Comparison of ENCODE assay signal across 22 cellular contexts in the genomic region with DNA sequence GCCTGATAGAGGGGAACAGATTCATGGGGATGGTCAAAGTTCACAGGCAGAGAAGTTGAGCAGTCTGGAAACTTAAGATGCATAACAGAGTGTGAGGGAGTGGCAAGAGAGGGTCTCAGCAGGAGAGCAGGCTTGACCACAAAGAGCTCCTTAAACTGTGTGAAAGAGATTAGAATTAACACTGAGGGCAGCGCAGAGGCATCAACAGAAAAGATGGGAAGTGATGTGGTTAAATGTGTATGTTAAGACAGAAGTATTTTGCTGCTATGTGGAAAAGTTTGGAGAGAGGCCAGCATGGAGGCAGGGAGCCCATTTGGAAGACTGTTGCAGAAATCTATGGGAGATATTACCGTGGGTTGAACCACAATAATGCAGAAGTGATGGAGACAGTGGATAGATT.
DNase-seq lines count a peak whose midpoint lies in the region; FAIRE-seq and TF ChIP-seq lines count a peak whose summit lies in the region.
"Had no signal": no experiment of that assay in that cellular context is flagged by ENCODE, and none has a peak within 500 bp of the region (broad histone marks: within the 10 kb centered on the region; RNA-seq: fewer than 3 reads in every experiment).

No MANE protein-coding gene starts in this region.

- no peaks in the 10 kb centered on the region for H3K36me3 ChIP-seq in vagina
- H3K36me3 ChIP-seq: HAP-1, SJCRH30 had no signal

- no peak for TF ChIP-seq POLR2A in vagina (IDR thresholded peaks at IDR 0.05)

- intact Hi-C loops in vagina (cut with DNase I) = no loop called here

- DNase-seq in ELF-1 (ENCODE audit: low read depth, low spot score) (peak; percentile 23), NCI-H226 (peak; percentile 67), astrocyte of the cerebellum (ENCODE audit: low read depth) (peak; percentile 38), iPS-NIHi7 (ENCODE audit: extremely low spot score) (peak; percentile 29), COLO829 (ENCODE audit: low spot score) (no peak), D721Med (ENCODE audit: insufficient read length, low spot score) (no peak), vagina (ENCODE audit: extremely low spot score in 2 of 2) (no peak)
- DNase-seq in stimulated activated CD8-positive, alpha-beta memory T cell treated with anti-CD3 and anti-CD28 coated beads, Interleukin-4, amount 100 ng/mL, for 48 hours = no peak
- DNase-seq: Caco-2; CD4-positive, CD25-positive, alpha-beta regulatory T cell; EL; NCI-H1694; NCI-H2081; NCI-H2171; NCI-H524 treated with DMSO at 0.1 percent for 48 hours; NCI-H82; SJCRH30 had no signal

- no peaks in the 10 kb centered on the region for H3K9me3 ChIP-seq in vagina
- H3K9me3 ChIP-seq: A549, Caco-2, HAP-1, SJCRH30 had no signal

- no peaks in the 10 kb centered on the region for H3K27me3 ChIP-seq in vagina
- H3K27me3 ChIP-seq: SJCRH30 had no signal

- no peaks in the 10 kb centered on the region for H3K4me1 ChIP-seq in vagina
- H3K4me1 ChIP-seq: A549, HAP-1, SJCRH30 had no signal

- no peak for FAIRE-seq in D721Med (lab: Jason Lieb, UNC)
- FAIRE-seq: A549, HTR-8/SVneo, RCC 7860 had no signal

- no peak for TF ChIP-seq CTCF in astrocyte of the cerebellum (IDR thresholded peaks at IDR 0.05; ENCODE audit: low read depth, low read length, missing control alignments)
- no peak for TF ChIP-seq CTCF in D721Med (IDR thresholded peaks at IDR 0.05; ENCODE audit: insufficient read depth, missing control alignments)
- TF ChIP-seq CTCF in vagina (IDR thresholded peaks at IDR 0.05) = no peak

- H3K27ac ChIP-seq in vagina = no peak overlapping the region
- H3K27ac ChIP-seq: A549, KMS-11, SJCRH30 had no signal

- no peak overlapping the region for H3K4me3 ChIP-seq in astrocyte of the cerebellum (ENCODE audit: low read depth, low read length)
- no peak overlapping the region for H3K4me3 ChIP-seq in vagina
- H3K4me3 ChIP-seq: A549, HAP-1, SJCRH30 had no signal

- in situ Hi-C loops in astrocyte of the cerebellum (cut with HindIII; ENCODE audit: low sequenced_read_pairs) = no loop called here

Comparison
In these comparisons a context has a peak if more than half of its experiments do, and no peak if none do; other contexts are left out.
1. DNase-seq: peak in ELF-1 (single experiment), NCI-H226 (single experiment), astrocyte of the cerebellum (single experiment) and iPS-NIHi7 (single experiment); none in COLO829 (single experiment), stimulated activated CD8-positive, alpha-beta memory T cell treated with anti-CD3 and anti-CD28 coated beads, Interleukin-4, amount 100 ng/mL, for 48 hours (single experiment), D721Med (single experiment) and vagina (0 of 2).